In the genomic region with DNA sequence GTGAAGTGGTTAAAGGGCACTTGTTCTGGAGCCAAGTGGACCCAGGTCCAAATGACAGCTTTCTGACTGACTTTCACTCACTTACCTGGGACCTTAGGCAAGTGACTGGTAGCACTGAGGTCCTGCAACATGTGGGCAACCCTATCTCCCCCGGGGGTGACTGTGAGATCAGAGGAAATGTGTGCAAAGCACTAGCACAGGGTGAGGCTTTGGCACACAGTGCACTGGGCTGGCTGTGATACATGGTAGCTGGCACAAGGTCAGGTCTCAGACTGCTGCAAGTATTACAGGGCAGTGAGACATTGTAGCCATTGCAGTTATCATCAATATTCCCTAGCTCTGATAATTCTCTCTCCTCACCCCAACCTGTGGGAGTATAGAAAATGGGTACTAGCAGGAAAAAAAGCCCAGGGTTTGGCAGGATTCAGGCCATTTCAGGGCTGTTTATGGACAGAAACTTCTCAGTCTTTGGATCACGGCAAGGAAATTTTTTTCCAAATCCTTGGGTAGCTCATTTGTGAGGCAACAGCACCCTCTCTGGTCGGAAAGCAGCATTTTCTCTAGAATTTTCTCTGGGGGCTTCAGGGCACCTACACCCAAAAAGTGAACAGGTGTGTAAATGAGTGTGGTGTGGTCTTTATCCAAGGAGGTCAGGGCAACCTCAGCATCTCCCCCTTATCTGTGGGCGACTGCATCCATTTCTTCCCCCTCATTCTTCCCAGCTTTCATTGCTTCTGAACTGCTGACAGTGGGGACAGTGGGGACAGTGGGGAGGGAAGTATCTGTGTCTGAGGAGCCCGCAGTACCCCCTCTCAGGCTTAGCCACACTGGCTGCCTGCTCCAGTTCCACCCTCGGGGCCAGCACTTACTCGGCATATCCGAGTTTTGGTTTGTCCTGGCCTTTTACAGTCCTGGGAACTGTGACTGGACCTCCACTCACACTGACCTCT, we compare ENCODE assay signal across 8 cellular contexts.
A peak's percentile ranks its signal among the peaks of the same experiment; 100 is the strongest.
DNase-seq lines count a peak whose midpoint lies in the region; ATAC-seq, FAIRE-seq and TF ChIP-seq lines count a peak whose summit lies in the region.

No MANE protein-coding gene starts in this region.

- H4K20me1 ChIP-seq in BLaER1, result no peaks in the 10 kb centered on the region

- H3K4me3 ChIP-seq in BLaER1, result no peak overlapping the region
- no peak overlapping the region for H3K4me3 ChIP-seq in thoracic aorta

- H3K27me3 ChIP-seq in BLaER1 (no peaks in the 10 kb centered on the region), thoracic aorta (replicated peaks; ENCODE audit: insufficient read depth) (no peaks in the 10 kb centered on the region)

- H3K9me3 ChIP-seq in BLaER1 (no peaks in the 10 kb centered on the region), thoracic aorta (peaks cover 6% of the 10 kb centered on the region)

- peak; percentile 52 for TF ChIP-seq CTCF in thoracic aorta (IDR thresholded peaks at IDR 0.05)

- H3K36me3 ChIP-seq in BLaER1 (no peaks in the 10 kb centered on the region), thoracic aorta (no peaks in the 10 kb centered on the region)

- H3K27ac ChIP-seq in BLaER1, result no peak overlapping the region
- H3K27ac ChIP-seq in thoracic aorta, result no peak overlapping the region

- no peak for FAIRE-seq in GM12892 (lab: Jason Lieb, UNC)

- peak overlapping the region; percentile 54 for H3K4me2 ChIP-seq in BLaER1

- ATAC-seq in thoracic aorta (ENCODE audit: insufficient number of reproducible peaks, low FRiP score, low read depth) (no peak), GM19023 (IDR thresholded peaks at IDR 0.05; ENCODE audit: unreplicated experiment) (no peak)

- peak; percentile 47 for DNase-seq in HPDE6-E6E7 (ENCODE audit: extremely low spot score)
- DNase-seq in amniotic stem cell (lab: John Stamatoyannopoulos, UW), result peak; percentile 18
- DNase-seq in iPS-NIHi11 (ENCODE audit: low spot score), result peak; percentile 55
- no peak for DNase-seq in thoracic aorta (ENCODE audit: low spot score)
- no peak for DNase-seq in GM12892 (ENCODE audit: insufficient read length)
- DNase-seq in NCI-H2081 (lab: John Stamatoyannopoulos, UW), result no peak

- no peak for TF ChIP-seq POLR2A in GM12892 (IDR thresholded peaks at IDR 0.05; ENCODE audit: low read depth, low read length)

- H3K9ac ChIP-seq in BLaER1, result no peak overlapping the region

- H3K4me1 ChIP-seq in BLaER1 (peaks cover 36% of the 10 kb centered on the region), thoracic aorta (ENCODE audit: control insufficient read depth in 1 of 2, low read depth in 2 of 2) (peaks cover 0 to 7% of the 10 kb centered on the region in 2 donors)

Comparison
In these comparisons a context has a peak if more than half of its experiments do, and no peak if none do; other contexts are left out.
1. DNase-seq: peak in HPDE6-E6E7 (single experiment), amniotic stem cell (single experiment) and iPS-NIHi11 (single experiment); none in thoracic aorta (single experiment), GM12892 (single experiment) and NCI-H2081 (0 of 2).